In genomic region chr16:69934044-69934443, GRCh38 we compare ENCODE assay signal across 21 cellular contexts.
"Had no signal": no experiment of that assay in that cellular context is flagged by ENCODE, and none has a peak within 500 bp of the region (broad histone marks: within the 10 kb centered on the region; RNA-seq: fewer than 3 reads in every experiment).

No MANE protein-coding gene starts in this region.

- DNase-seq: activated CD4-positive, alpha-beta T cell treated with anti-CD3 and anti-CD28 coated beads, Interleukin-2, amount 10 ng/mL, durations not matched to agents 7 days and 5 days; activated CD4-positive, CD25-positive, alpha-beta regulatory T cell treated with anti-CD3 and anti-CD28 coated beads, Interleukin-2, amount 50 U/mL, for 72 hours; activated CD8-positive, alpha-beta memory T cell treated with anti-CD3 and anti-CD28 coated beads, Interleukin-2, amount 10 ng/mL, durations not matched to agents 7 days and 5 days; activated CD8-positive, alpha-beta T cell treated with anti-CD3 and anti-CD28 coated beads for 36 hours; colonic mucosa; esophagus squamous epithelium; gastrocnemius medialis; hippocampal formation; mesenchymal stem cell; mucosa of descending colon; right lobe of liver; small intestine; stimulated activated CD4-positive, alpha-beta T cell treated with anti-CD3 and anti-CD28 coated beads, Interleukin-15, amount 100 ng/mL, for 24 hours; stimulated activated CD8-positive, alpha-beta memory T cell treated with anti-CD3 and anti-CD28 coated beads, Interleukin-4, amount 100 ng/mL, for 48 hours; stimulated activated naive CD4-positive, alpha-beta T cell treated with Interleukin-2 at 50 U/mL for 16 hours; WERI-Rb-1 had no signal

- H3K4me3 Mint-ChIP-seq: activated CD4-positive, alpha-beta T cell treated with anti-CD3 and anti-CD28 coated beads, Interleukin-2, amount 10 ng/mL, durations not matched to agents 7 days and 5 days; activated CD8-positive, alpha-beta memory T cell treated with anti-CD3 and anti-CD28 coated beads, Interleukin-2, amount 10 ng/mL, durations not matched to agents 7 days and 5 days; activated CD8-positive, alpha-beta T cell treated with anti-CD3 and anti-CD28 coated beads for 36 hours; activated T-helper 1 cell treated with anti-CD3 and anti-CD28 coated beads, Interleukin-12 subunit alpha, Interleukin-12 subunit beta, Interleukin-2, Interleukin-4 antibody, amounts not matched to agents 30 ng/mL and 10 ng/mL and 1 ng/mL, durations not matched to agents 14 hours and 24 hours and 36 hours; central memory CD8-positive, alpha-beta T cell had no signal

- ATAC-seq: activated CD8-positive, alpha-beta memory T cell treated with anti-CD3 and anti-CD28 coated beads, Interleukin-2, amount 10 ng/mL, durations not matched to agents 7 days and 5 days; activated CD8-positive, alpha-beta T cell treated with anti-CD3 and anti-CD28 coated beads for 36 hours; activated naive CD4-positive, alpha-beta T cell treated with anti-CD3 and anti-CD28 coated beads, Interleukin-2, amount 50 U/mL, for 72 hours; gastrocnemius medialis; mucosa of descending colon; right lobe of liver had no signal

- H3K27ac Mint-ChIP-seq: activated CD4-positive, alpha-beta T cell treated with anti-CD3 and anti-CD28 coated beads, Interleukin-2, amount 10 ng/mL, durations not matched to agents 7 days and 5 days; activated CD8-positive, alpha-beta memory T cell treated with anti-CD3 and anti-CD28 coated beads, Interleukin-2, amount 10 ng/mL, durations not matched to agents 7 days and 5 days; activated CD8-positive, alpha-beta T cell treated with anti-CD3 and anti-CD28 coated beads for 36 hours; activated naive CD4-positive, alpha-beta T cell treated with anti-CD3 and anti-CD28 coated beads, Interleukin-2, amount 50 U/mL, for 72 hours; activated T-helper 1 cell treated with anti-CD3 and anti-CD28 coated beads, Interleukin-12 subunit alpha, Interleukin-12 subunit beta, Interleukin-2, Interleukin-4 antibody, amounts not matched to agents 30 ng/mL and 10 ng/mL and 1 ng/mL, durations not matched to agents 14 hours and 24 hours and 36 hours had no signal

- H3K4me3 ChIP-seq: breast epithelium, colonic mucosa, esophagus squamous epithelium, gastrocnemius medialis, mucosa of descending colon, right lobe of liver, tibial nerve had no signal

- H3K4me1 ChIP-seq: breast epithelium, colonic mucosa, gastrocnemius medialis, right lobe of liver had no signal

- H3K27ac ChIP-seq: breast epithelium, colonic mucosa, esophagus squamous epithelium, gastrocnemius medialis, right lobe of liver, tibial nerve, WERI-Rb-1 had no signal

- H3K4me1 Mint-ChIP-seq: activated CD4-positive, alpha-beta T cell treated with anti-CD3 and anti-CD28 coated beads, Interleukin-2, amount 10 ng/mL, durations not matched to agents 7 days and 5 days; central memory CD8-positive, alpha-beta T cell had no signal

- H3K27me3 ChIP-seq: breast epithelium, colonic mucosa, esophagus squamous epithelium, gastrocnemius medialis, right lobe of liver, tibial nerve had no signal

- H3K27me3 Mint-ChIP-seq: activated CD4-positive, alpha-beta T cell treated with anti-CD3 and anti-CD28 coated beads, Interleukin-2, amount 10 ng/mL, durations not matched to agents 7 days and 5 days; activated CD8-positive, alpha-beta memory T cell treated with anti-CD3 and anti-CD28 coated beads, Interleukin-2, amount 10 ng/mL, durations not matched to agents 7 days and 5 days; activated CD8-positive, alpha-beta T cell treated with anti-CD3 and anti-CD28 coated beads for 36 hours; central memory CD8-positive, alpha-beta T cell had no signal

- H3K9me3 ChIP-seq: breast epithelium, colonic mucosa, esophagus squamous epithelium, gastrocnemius medialis, mucosa of descending colon, right lobe of liver, tibial nerve had no signal
